21 cellular contexts compared by ENCODE assay signal in genomic region chr5:57863661-57864060, GRCh38.
A peak's percentile ranks its signal among the peaks of the same experiment; 100 is the strongest.
DNase-seq lines count a peak whose midpoint lies in the region; ATAC-seq and TF ChIP-seq lines count a peak whose summit lies in the region.
"Had no signal": no experiment of that assay in that cellular context is flagged by ENCODE, and none has a peak within 500 bp of the region (broad histone marks: within the 10 kb centered on the region; RNA-seq: fewer than 3 reads in every experiment).

No MANE protein-coding gene starts in this region.

- no peak overlapping the region for H3K9ac ChIP-seq in adipocyte (ENCODE audit: low read length)

- no peak for TF ChIP-seq POLR2A in esophagus muscularis mucosa (IDR thresholded peaks at IDR 0.05; ENCODE audit: low read depth)

- no peak for ATAC-seq in GM18909 (IDR thresholded peaks at IDR 0.05; ENCODE audit: poor library complexity, unreplicated experiment)
- ATAC-seq: K562 had no signal

- H3K9me3 ChIP-seq in adipocyte (ENCODE audit: control insufficient read depth, low read length) (no peaks in the 10 kb centered on the region), esophagus muscularis mucosa (no peaks in the 10 kb centered on the region)
- H3K9me3 ChIP-seq: thyroid gland had no signal

- no peak overlapping the region for H3K27ac ChIP-seq in esophagus muscularis mucosa (replicated peaks in 1 of 4)
- H3K27ac ChIP-seq: 22Rv1, thyroid gland had no signal

- intact Hi-C loops in esophagus muscularis mucosa (cut with DNase I): no loop called here

- H3K27me3 ChIP-seq in adipocyte (replicated peaks; ENCODE audit: control insufficient read depth, insufficient read depth, low read length): no peaks in the 10 kb centered on the region
- no peaks in the 10 kb centered on the region for H3K27me3 ChIP-seq in esophagus muscularis mucosa
- H3K27me3 ChIP-seq: thyroid gland had no signal

- H3K36me3 ChIP-seq in adipocyte (ENCODE audit: control insufficient read depth, insufficient read depth, low read length, severe bottlenecking) (no peaks in the 10 kb centered on the region), esophagus muscularis mucosa (no peaks in the 10 kb centered on the region)
- H3K36me3 ChIP-seq: thyroid gland had no signal

- H3K4me1 ChIP-seq in adipocyte (ENCODE audit: control insufficient read depth, insufficient read depth, low read length): peaks cover 26% of the 10 kb centered on the region
- peaks cover 0 to 4% (median 0%) of the 10 kb centered on the region in 4 donors for H3K4me1 ChIP-seq in esophagus muscularis mucosa
- H3K4me1 ChIP-seq: thyroid gland had no signal

- WGBS in esophagus muscularis mucosa: 96% methylated on average over 2 of the region's 2 CpGs

- TF ChIP-seq CTCF in esophagus muscularis mucosa (IDR thresholded peaks at IDR 0.05) (no peak), GM20000 (IDR thresholded peaks at IDR 0.05; ENCODE audit: extremely low read depth, missing control alignments) (no peak)

- DNase-seq in A172 (ENCODE audit: low spot score): peak; percentile 96
- DNase-seq in HT1080 (ENCODE audit: low read depth): peak; percentile 74
- peak; percentile 18 for DNase-seq in adipocyte (ENCODE audit: low read depth)
- peak; percentile 87 for DNase-seq in islet precursor cell
- DNase-seq in GOT3 (lab: John Stamatoyannopoulos, UW): no peak
- no peak for DNase-seq in esophagus muscularis mucosa (ENCODE audit: extremely low spot score)
- DNase-seq in GM20000 (ENCODE audit: low spot score): no peak
- DNase-seq: activated B cell treated with CpG ODN at 0.5 μM for 24 hours; activated gamma-delta T cell; CD4-positive, alpha-beta memory T cell; effector CD8-positive, alpha-beta T cell; GDM1; glutamatergic neuron; NCI-H1417 treated with DMSO at 0.1 percent for 48 hours; NCI-H345; posterior cingulate gyrus; stimulated activated CD4-positive, alpha-beta T cell treated with anti-CD3 and anti-CD28 coated beads, Interleukin-1b, Interleukin-23, amount 100 ng/mL, for 48 hours; thyroid gland had no signal

- H3K4me3 ChIP-seq in adipocyte (ENCODE audit: low read length) (no peak overlapping the region), esophagus muscularis mucosa (no peak overlapping the region)
- H3K4me3 ChIP-seq: K562, thyroid gland had no signal

- no peak for TF ChIP-seq EP300 in esophagus muscularis mucosa (IDR thresholded peaks at IDR 0.05)

Comparison
In these comparisons a context has a peak if more than half of its experiments do, and no peak if none do; other contexts are left out.
1. DNase-seq: peak in A172 (single experiment), HT1080 (single experiment), adipocyte (single experiment) and islet precursor cell (single experiment); none in GOT3 (single experiment), esophagus muscularis mucosa (single experiment) and GM20000 (single experiment).